33 cellular contexts compared by ENCODE assay signal in genomic region chr10:81792729-81793128, GRCh38.
"Had no signal": no experiment of that assay in that cellular context is flagged by ENCODE, and none has a peak within 500 bp of the region (broad histone marks: within the 10 kb centered on the region; RNA-seq: fewer than 3 reads in every experiment).

No MANE protein-coding gene starts in this region.

- H3K4me1 ChIP-seq: adrenal gland, body of pancreas, breast epithelium had no signal

- H3K27me3 ChIP-seq: adrenal gland, body of pancreas, brain microvascular endothelial cell, breast epithelium had no signal

- ATAC-seq: activated CD8-positive, alpha-beta T cell treated with anti-CD3 and anti-CD28 coated beads for 36 hours; activated naive CD4-positive, alpha-beta T cell treated with anti-CD3 and anti-CD28 coated beads, Interleukin-2, amount 50 U/mL, for 72 hours; activated T-cell treated with anti-CD3 and anti-CD28 coated beads, Interleukin-2, amount 50 U/mL, for 4 hours; activated T-cell treated with anti-CD3 and anti-CD28 coated beads, Interleukin-2, amount 50 U/mL, for 72 hours; activated T-helper 17 cell treated with anti-CD3 and anti-CD28 coated beads, Interleukin-2, amount 50 U/mL, for 72 hours; body of pancreas had no signal

- H3K4me3 ChIP-seq: adrenal gland, body of pancreas, breast epithelium had no signal

- H3K36me3 ChIP-seq: adrenal gland, brain microvascular endothelial cell, breast epithelium had no signal

- H3K27ac ChIP-seq: adrenal gland, body of pancreas, brain microvascular endothelial cell, breast epithelium, VCaP had no signal

- DNase-seq: activated B cell treated with CpG ODN at 0.5 μM for 24 hours; activated CD4-positive, alpha-beta memory T cell treated with anti-CD3 and anti-CD28 coated beads for 36 hours; activated CD4-positive, alpha-beta T cell treated with anti-CD3 and anti-CD28 coated beads for 4 hours; activated CD4-positive, alpha-beta T cell treated with anti-CD3 and anti-CD28 coated beads, Interleukin-2, amount 10 ng/mL, durations not matched to agents 24 days and 14 days; activated CD4-positive, alpha-beta T cell treated with anti-CD3 and anti-CD28 coated beads, Interleukin-2, amount 50 U/mL, for 1 hour; activated CD4-positive, alpha-beta T cell treated with anti-CD3 and anti-CD28 coated beads, Interleukin-2, amount 50 U/mL, for 4 hours; activated CD4-positive, CD25-positive, alpha-beta regulatory T cell treated with anti-CD3 and anti-CD28 coated beads, Interleukin-2, amount 50 U/mL, for 72 hours; activated CD8-positive, alpha-beta memory T cell treated with anti-CD3 and anti-CD28 coated beads, Interleukin-2, amount 50 U/mL, for 4 hours; activated CD8-positive, alpha-beta T cell treated with anti-CD3 and anti-CD28 coated beads for 36 hours; activated effector memory CD4-positive, alpha-beta T cell treated with anti-CD3 and anti-CD28 coated beads, Interleukin-2, amount 50 U/mL, for 16 hours; activated gamma-delta T cell treated with Interleukin-2 at 50 U/mL for 16 hours; activated naive CD4-positive, alpha-beta T cell; activated naive CD4-positive, alpha-beta T cell treated with anti-CD3 and anti-CD28 coated beads for 36 hours; activated naive CD4-positive, alpha-beta T cell treated with anti-CD3 and anti-CD28 coated beads, Interleukin-2, amount 50 U/mL, for 16 hours; activated naive CD8-positive, alpha-beta T cell treated with anti-CD3 and anti-CD28 coated beads for 36 hours; activated T-cell treated with anti-CD3 and anti-CD28 coated beads for 4 hours; activated T-cell treated with anti-CD3 and anti-CD28 coated beads, Interleukin-2, amount 50 U/mL, for 1 hour; activated T-cell treated with anti-CD3 and anti-CD28 coated beads, Interleukin-2, amount 50 U/mL, for 4 hours; activated T-cell treated with anti-CD3 and anti-CD28 coated beads, Interleukin-2, amount 50 U/mL, for 72 hours; adrenal gland; amniotic stem cell; aorta; body of pancreas; brain microvascular endothelial cell; central memory CD4-positive, alpha-beta T cell; T-helper 2 cell; T-helper 9 cell had no signal

- FAIRE-seq: astrocyte, TTC549 had no signal

- H3K9me3 ChIP-seq: adrenal gland, body of pancreas, breast epithelium had no signal
